Comparison of ENCODE assay signal across 7 cellular contexts in the genomic region with DNA sequence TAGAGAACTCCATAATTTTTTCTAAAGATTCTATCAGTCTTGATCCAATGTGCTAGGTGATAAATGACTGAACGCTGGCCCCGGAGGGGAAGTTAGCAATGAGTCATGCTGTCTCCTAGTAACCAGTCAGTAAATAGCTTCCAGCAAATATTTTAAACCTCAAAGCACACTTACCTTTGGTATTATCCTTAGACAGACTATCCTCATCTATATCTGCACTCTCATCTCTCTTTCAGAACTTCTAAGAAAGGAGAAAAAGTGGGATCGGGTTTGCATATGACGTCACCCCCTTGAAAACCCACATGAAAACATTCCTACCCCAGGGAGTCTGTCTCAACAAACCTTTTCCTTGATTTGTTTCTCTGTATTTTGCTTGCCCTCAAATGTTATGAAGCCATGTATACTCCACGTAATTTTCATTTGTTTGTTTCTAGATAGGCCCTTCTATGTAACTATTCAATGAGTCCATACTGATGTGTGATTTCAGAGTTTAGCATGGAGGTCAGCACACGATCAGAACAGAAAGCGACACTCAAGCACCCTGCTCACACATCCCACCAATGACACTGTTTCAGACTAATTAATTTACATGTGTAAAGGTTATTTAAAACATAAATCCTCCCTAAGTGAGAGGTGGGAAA.
DNase-seq lines count a peak whose midpoint lies in the region; ATAC-seq and TF ChIP-seq lines count a peak whose summit lies in the region.

No MANE protein-coding gene starts in this region.

- no peak overlapping the region for H3K9ac ChIP-seq in HUES48 (ENCODE audit: low read depth, low read length)

- peaks cover 11% of the 10 kb centered on the region for H3K4me1 ChIP-seq in HUES48 (ENCODE audit: control insufficient read depth, insufficient read depth, low read length)

- peak; percentile 7 for DNase-seq in GM12864 (ENCODE audit: low read depth)
- DNase-seq in SKM-1 treated with dmso at 0.1 percent for 144 hours (lab: John Stamatoyannopoulos, UW; ENCODE audit: unreplicated experiment) = peak; percentile 66
- peak; percentile 62 for DNase-seq in fibroblast of the conjunctiva (ENCODE audit: low read depth)
- no peak for DNase-seq in sciatic nerve (ENCODE audit: low spot score)
- DNase-seq in hippocampal formation (lab: John Stamatoyannopoulos, UW) = no peak

- peak; percentile 73 for ATAC-seq in GM21529 (IDR thresholded peaks at IDR 0.05; ENCODE audit: unreplicated experiment)
- ATAC-seq in sciatic nerve = peak; percentile 88

- no peaks in the 10 kb centered on the region for H3K9me3 ChIP-seq in HUES48 (ENCODE audit: control insufficient read depth, insufficient read depth, low read length)

- no peak for TF ChIP-seq CTCF in GM12864 (IDR thresholded peaks at IDR 0.05; ENCODE audit: low read depth, low read length, missing control alignments)

- intact Hi-C loops in sciatic nerve (cut with DNase I) = no loop called here

- peak overlapping the region; percentile 40 for H3K27ac ChIP-seq in HUES48 (ENCODE audit: low read depth, low read length)

- H3K4me3 ChIP-seq in GM12864 (ENCODE audit: low read depth, low read length) (no peak overlapping the region), HUES48 (ENCODE audit: low read depth, low read length) (no peak overlapping the region)

- H3K36me3 ChIP-seq in HUES48 (ENCODE audit: control insufficient read depth, insufficient read depth, low read length) = no peaks in the 10 kb centered on the region

- H3K27me3 ChIP-seq in HUES48 (ENCODE audit: control insufficient read depth, insufficient read depth, low read length) = no peaks in the 10 kb centered on the region

Comparison
In these comparisons a context has a peak if more than half of its experiments do, and no peak if none do; other contexts are left out.
1. DNase-seq: peak in GM12864 (single experiment), SKM-1 treated with dmso at 0.1 percent for 144 hours (single experiment) and fibroblast of the conjunctiva (single experiment); none in sciatic nerve (single experiment) and hippocampal formation (0 of 2).